ENCODE assay signal across 28 cellular contexts in genomic region chr1:152964536-152964935, GRCh38. TPM values are rescaled to one million over a fixed set of nuclear protein-coding genes. Genes with fewer than 3 reads are reported as not detected.
"Had no signal": no experiment of that assay in that cellular context is flagged by ENCODE, and none has a peak within 500 bp of the region (broad histone marks: within the 10 kb centered on the region; RNA-seq: fewer than 3 reads in every experiment).

No MANE protein-coding gene starts in this region.

- H3K9me3 Mint-ChIP-seq: stimulated activated naive B cell treated with anti-CD40 and anti-IgM and Interleukin-4, amounts not matched to agents 10 μg/mL and 1 μg/mL and 100 μg/mL, for 72 hours had no signal

- H3K4me3 ChIP-seq: dorsolateral prefrontal cortex, esophagus squamous epithelium, mucosa of descending colon, right atrium auricular region, sigmoid colon, skin epidermis, stomach, thoracic aorta, transverse colon had no signal

- ATAC-seq: left lobe of liver; mucosa of descending colon; naive thymus-derived CD8-positive, alpha-beta T cell; stimulated activated naive B cell treated with anti-CD40 and anti-IgM and Interleukin-4, amounts not matched to agents 10 μg/mL and 1 μg/mL and 100 μg/mL, for 72 hours had no signal

- H3K27ac Mint-ChIP-seq: immature natural killer cell; stimulated activated naive B cell treated with anti-CD40 and anti-IgM and Interleukin-4, amounts not matched to agents 10 μg/mL and 1 μg/mL and 100 μg/mL, for 72 hours had no signal

- H3K36me3 Mint-ChIP-seq: immature natural killer cell; naive thymus-derived CD8-positive, alpha-beta T cell; stimulated activated naive B cell treated with anti-CD40 and anti-IgM and Interleukin-4, amounts not matched to agents 10 μg/mL and 1 μg/mL and 100 μg/mL, for 72 hours had no signal

- H3K27ac ChIP-seq: dorsolateral prefrontal cortex, epithelial cell of prostate, esophagus squamous epithelium, neutrophil, right atrium auricular region, sigmoid colon, stomach, thoracic aorta, transverse colon had no signal

- H3K4me3 Mint-ChIP-seq: immature natural killer cell; naive thymus-derived CD8-positive, alpha-beta T cell; stimulated activated naive B cell treated with anti-CD40 and anti-IgM and Interleukin-4, amounts not matched to agents 10 μg/mL and 1 μg/mL and 100 μg/mL, for 72 hours had no signal

- H3K4me1 Mint-ChIP-seq: naive thymus-derived CD8-positive, alpha-beta T cell had no signal

- DNase-seq: cortex of kidney; dorsolateral prefrontal cortex; effector memory CD4-positive, alpha-beta T cell; esophagus squamous epithelium; foreskin fibroblast; immature natural killer cell; mucosa of descending colon; naive thymus-derived CD8-positive, alpha-beta T cell; posterior cingulate gyrus; sigmoid colon; stimulated activated CD4-positive, alpha-beta T cell treated with anti-CD3 and anti-CD28 coated beads, Interleukin-2, amount 100 ng/mL, for 24 hours; stimulated activated CD4-positive, alpha-beta T cell treated with anti-CD3 and anti-CD28 coated beads, Interleukin-4, amount 100 ng/mL, for 4 hours; stimulated activated naive B cell treated with anti-CD40 and anti-IgM and Interleukin-4, amounts not matched to agents 10 μg/mL and 1 μg/mL and 100 μg/mL, for 72 hours; stomach; substantia nigra; transverse colon had no signal

- FAIRE-seq: endometrium had no signal

- H3K27me3 ChIP-seq: esophagus squamous epithelium, right atrium auricular region, sigmoid colon, transverse colon had no signal

- H3K36me3 ChIP-seq: esophagus squamous epithelium, neutrophil, right atrium auricular region, sigmoid colon, stomach, thoracic aorta, transverse colon had no signal

RNA-seq across cellular contexts. Expression of gene SPRR4, which starts 5.9 kb away (rescaled TPM):
- total RNA-seq: chondrocyte; dorsolateral prefrontal cortex; kidney epithelial cell; left lobe of liver; mucosa of descending colon; naive thymus-derived CD8-positive, alpha-beta T cell; osteoblast; right atrium auricular region; sigmoid colon; stomach; thoracic aorta; transverse colon; urinary bladder had no signal

RNA-seq across cellular contexts. Expression of gene SPRR5, which starts 17.5 kb away (rescaled TPM):
- total RNA-seq: chondrocyte; dorsolateral prefrontal cortex; kidney epithelial cell; left lobe of liver; mucosa of descending colon; naive thymus-derived CD8-positive, alpha-beta T cell; osteoblast; right atrium auricular region; sigmoid colon; stomach; thoracic aorta; transverse colon; urinary bladder had no signal

RNA-seq across cellular contexts. Expression of gene SPRR1A, which starts 19.3 kb away (rescaled TPM):
- total RNA-seq: chondrocyte; dorsolateral prefrontal cortex; kidney epithelial cell; left lobe of liver; lower leg skin; mucosa of descending colon; naive thymus-derived CD8-positive, alpha-beta T cell; osteoblast; right atrium auricular region; sigmoid colon; stomach; thoracic aorta; transverse colon; urinary bladder had no signal

RNA-seq across cellular contexts. Expression of gene SPRR3, which starts 37.0 kb away (rescaled TPM):
- total RNA-seq: chondrocyte; dorsolateral prefrontal cortex; left lobe of liver; lower leg skin; naive thymus-derived CD8-positive, alpha-beta T cell; osteoblast; right atrium auricular region; sigmoid colon; thoracic aorta; transverse colon had no signal

RNA-seq across cellular contexts. Expression of gene IVL, which starts 56.2 kb away (rescaled TPM):
- total RNA-seq: chondrocyte; dorsolateral prefrontal cortex; left lobe of liver; mucosa of descending colon; naive thymus-derived CD8-positive, alpha-beta T cell; osteoblast; right atrium auricular region; sigmoid colon; stomach; transverse colon had no signal
